Comparison of ENCODE assay signal across 9 cellular contexts in genomic region chr16:67531247-67531646, GRCh38. TPM values are rescaled to one million over a fixed set of nuclear protein-coding genes. Genes with fewer than 3 reads are reported as not detected.
A peak's percentile ranks its signal among the peaks of the same experiment; 100 is the strongest.
DNase-seq lines count a peak whose midpoint lies in the region; ATAC-seq and TF ChIP-seq lines count a peak whose summit lies in the region.
"Had no signal": no experiment of that assay in that cellular context is flagged by ENCODE, and none has a peak within 500 bp of the region (broad histone marks: within the 10 kb centered on the region; RNA-seq: fewer than 3 reads in every experiment).

No MANE protein-coding gene starts in this region.

- H3K36me3 Mint-ChIP-seq in naive thymus-derived CD8-positive, alpha-beta T cell = no peaks in the 10 kb centered on the region
- H3K36me3 Mint-ChIP-seq: CD4-positive, CD25-positive, alpha-beta regulatory T cell had no signal

- peaks cover 56% of the 10 kb centered on the region for H3K79me2 ChIP-seq in ACC112 (ENCODE audit: control insufficient read depth, insufficient read depth, low read length, unreplicated experiment)

- no peaks in the 10 kb centered on the region for H3K27me3 ChIP-seq in ACC112 (ENCODE audit: insufficient read depth, low read length)
- peaks cover 6% of the 10 kb centered on the region for H3K27me3 ChIP-seq in colonic mucosa

- no peaks in the 10 kb centered on the region for H3K9me3 Mint-ChIP-seq in naive thymus-derived CD8-positive, alpha-beta T cell

- intact Hi-C loops in colonic mucosa (cut with DNase I) = no loop called here

- H3K4me1 ChIP-seq in ACC112 (ENCODE audit: control insufficient read depth, insufficient read depth, low read length, unreplicated experiment) (peaks cover 20% of the 10 kb centered on the region), colonic mucosa (peaks cover 14% of the 10 kb centered on the region)

- no peak overlapping the region for H2AFZ ChIP-seq in ACC112 (ENCODE audit: low read length, unreplicated experiment)

- peaks cover 28 to 53% (median 39%) of the 10 kb centered on the region in 4 donors for H3K4me1 Mint-ChIP-seq in naive thymus-derived CD8-positive, alpha-beta T cell

- H3K27ac Mint-ChIP-seq in naive thymus-derived CD8-positive, alpha-beta T cell = peak overlapping the region in 4 of 10 donors; percentile 6 to 83 (median 44)

- H3K27ac ChIP-seq in ACC112 (ENCODE audit: low read depth, low read length) = no peak overlapping the region
- peak overlapping the region; percentile 72 for H3K27ac ChIP-seq in colonic mucosa

- H3K27me3 Mint-ChIP-seq in naive thymus-derived CD8-positive, alpha-beta T cell = peaks cover 0 to 24% (median 6%) of the 10 kb centered on the region in 5 donors

- no peak for TF ChIP-seq CTCF in colonic mucosa (IDR thresholded peaks at IDR 0.05)

- no peaks in the 10 kb centered on the region for H3K9me3 ChIP-seq in colonic mucosa

- POLR2A ChIA-PET in naive thymus-derived CD8-positive, alpha-beta T cell (lab: Charles Lee) = interaction anchor here (1.0 to 3.6 kb wide), 6 partner anchors 10 to 136 kb away, joined by 3 to 22 read pairs (median 6); partner anchors contain the start of genes C16orf86, CARMIL2, CTCF and ENKD1

- H3K36me3 ChIP-seq in ACC112 (ENCODE audit: insufficient read depth, low read length) (no peaks in the 10 kb centered on the region), colonic mucosa (no peaks in the 10 kb centered on the region)

- no peak for ATAC-seq in naive thymus-derived CD8-positive, alpha-beta T cell
- ATAC-seq in HG03565 (IDR thresholded peaks at IDR 0.05; ENCODE audit: unreplicated experiment) = no peak

- H3K4me3 ChIP-seq in ACC112 (ENCODE audit: low read depth, low read length) (peak overlapping the region; percentile 94), colonic mucosa (no peak overlapping the region)

- peak overlapping the region; percentile 83 to 92 for H3K9ac ChIP-seq in colonic mucosa (ENCODE audit: low read depth in 2 of 2, low read length in 2 of 2)

- peak; percentile 90 for DNase-seq in MV-4-11 (lab: John Stamatoyannopoulos, UW)
- DNase-seq in colonic mucosa = no peak
- DNase-seq in naive thymus-derived CD8-positive, alpha-beta T cell = no peak
- DNase-seq in HK-2 (ENCODE audit: unreplicated experiment) = no peak
- DNase-seq in activated naive CD4-positive, alpha-beta T cell (lab: John Stamatoyannopoulos, UW) = no peak
- DNase-seq in HPDE6-E6E7 (ENCODE audit: extremely low spot score) = no peak
- DNase-seq: CD4-positive, CD25-positive, alpha-beta regulatory T cell had no signal

- H3K4me3 Mint-ChIP-seq in naive thymus-derived CD8-positive, alpha-beta T cell = peak overlapping the region in 8 of 10 donors; percentile 1 to 84 (median 46)

RNA-seq across cellular contexts. Expression of gene RIPOR1, which starts 2.6 kb away (rescaled TPM):
- total RNA-seq in colonic mucosa = 10 to 100 TPM; 14.4 to 19.0 TPM
- total RNA-seq in naive thymus-derived CD8-positive, alpha-beta T cell = 10 to 100 TPM; 50.1 to 57.2 TPM
- 1 to 10 TPM; 1.5 to 3.0 (median 2.3) TPM for polyA plus RNA-seq in naive thymus-derived CD8-positive, alpha-beta T cell

RNA-seq across cellular contexts. Expression of gene CTCF, which starts 31.1 kb away (rescaled TPM):
- total RNA-seq in colonic mucosa = 10 to 100 TPM; 37.0 to 47.3 TPM
- 10 to 100 TPM; 67.5 to 67.6 TPM for total RNA-seq in naive thymus-derived CD8-positive, alpha-beta T cell
- 10 to 100 TPM; 37.1 to 61.1 (median 51.9) TPM for polyA plus RNA-seq in naive thymus-derived CD8-positive, alpha-beta T cell

RNA-seq across cellular contexts. Expression of gene AGRP, which starts 47.9 kb away (rescaled TPM):
- not detected for total RNA-seq in colonic mucosa
- total RNA-seq in naive thymus-derived CD8-positive, alpha-beta T cell = not detected
- not detected for polyA plus RNA-seq in naive thymus-derived CD8-positive, alpha-beta T cell
- total RNA-seq: CD4-positive, CD25-positive, alpha-beta regulatory T cell had no signal
- polyA plus RNA-seq: CD4-positive, CD25-positive, alpha-beta regulatory T cell had no signal

RNA-seq across cellular contexts. Expression of gene ATP6V0D1, which starts 50.3 kb away (rescaled TPM):
- 100 to 1,000 TPM; 194 to 195 TPM for total RNA-seq in colonic mucosa
- 10 to 100 TPM; 33.3 to 35.1 TPM for total RNA-seq in naive thymus-derived CD8-positive, alpha-beta T cell
- polyA plus RNA-seq in naive thymus-derived CD8-positive, alpha-beta T cell = 10 to 100 TPM; 74.7 to 89.6 (median 77.5) TPM
